ENCODE assay signal across 25 cellular contexts in the genomic region with DNA sequence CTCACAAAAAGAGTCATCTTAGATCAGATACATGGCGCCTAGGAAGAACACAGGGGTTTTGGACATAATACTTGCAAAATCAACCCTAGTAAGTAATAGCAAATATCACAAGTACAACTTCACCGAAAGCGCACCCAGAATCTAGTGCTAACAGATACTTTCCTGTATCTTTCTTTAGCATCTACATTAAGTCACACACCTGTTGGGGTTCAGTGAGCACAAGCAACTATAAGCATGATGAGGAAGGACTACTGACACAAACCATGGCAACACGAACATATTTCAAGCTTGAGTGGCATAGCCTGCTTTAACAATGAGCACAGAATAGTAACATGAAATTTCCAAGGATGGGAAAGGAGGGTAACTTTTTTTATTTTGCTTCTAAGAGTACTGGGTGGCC.
"Had no signal": no experiment of that assay in that cellular context is flagged by ENCODE, and none has a peak within 500 bp of the region (broad histone marks: within the 10 kb centered on the region; RNA-seq: fewer than 3 reads in every experiment).

No MANE protein-coding gene starts in this region.

- H3K4me3 Mint-ChIP-seq: endodermal cell; naive thymus-derived CD4-positive, alpha-beta T cell; nephron progenitor cell; stimulated activated effector memory CD8-positive, alpha-beta T cell treated with anti-CD3 and anti-CD28 coated beads, Interleukin-12 subunit alpha, Interleukin-12 subunit beta, amount 100 ng/mL, for 72 hours had no signal

- H3K4me1 Mint-ChIP-seq: stimulated activated effector memory CD8-positive, alpha-beta T cell treated with anti-CD3 and anti-CD28 coated beads, Interleukin-12 subunit alpha, Interleukin-12 subunit beta, amount 100 ng/mL, for 72 hours had no signal

- H3K9me3 Mint-ChIP-seq: stimulated activated effector memory CD8-positive, alpha-beta T cell treated with anti-CD3 and anti-CD28 coated beads, Interleukin-12 subunit alpha, Interleukin-12 subunit beta, amount 100 ng/mL, for 72 hours had no signal

- H3K27me3 Mint-ChIP-seq: naive thymus-derived CD4-positive, alpha-beta T cell had no signal

- DNase-seq: effector CD8-positive, alpha-beta T cell; endodermal cell; foreskin fibroblast; gastrocnemius medialis; head of caudate nucleus; kidney; mesenchymal stem cell; midbrain; naive thymus-derived CD4-positive, alpha-beta T cell; nephron progenitor cell; nucleus accumbens; sigmoid colon; stimulated activated CD4-positive, alpha-beta T cell treated with anti-CD3 and anti-CD28 coated beads, Interleukin-2, amount 100 ng/mL, for 24 hours; stimulated activated CD4-positive, alpha-beta T cell treated with anti-CD3 and anti-CD28 coated beads, Interleukin-4, amount 100 ng/mL, for 24 hours; stimulated activated naive CD4-positive, alpha-beta T cell treated with Interleukin-2 at 50 U/mL for 16 hours; stomach; thyroid gland; trophoblast cell had no signal

- H3K27ac ChIP-seq: epithelial cell of prostate, gastrocnemius medialis, prostate gland, right atrium auricular region, sigmoid colon, stomach, thyroid gland, vagina had no signal

- H3K9me3 ChIP-seq: gastrocnemius medialis, prostate gland, sigmoid colon, thyroid gland, vagina had no signal

- H3K4me3 ChIP-seq: gastrocnemius medialis, prostate gland, right atrium auricular region, sigmoid colon, stomach, thyroid gland, vagina had no signal

- H3K36me3 ChIP-seq: gastrocnemius medialis, prostate gland, right atrium auricular region, sigmoid colon, stomach, thyroid gland, vagina had no signal

- H3K36me3 Mint-ChIP-seq: stimulated activated effector memory CD8-positive, alpha-beta T cell treated with anti-CD3 and anti-CD28 coated beads, Interleukin-12 subunit alpha, Interleukin-12 subunit beta, amount 100 ng/mL, for 72 hours had no signal

- ATAC-seq: esophagus mucosa; gastrocnemius medialis; left lobe of liver; naive thymus-derived CD4-positive, alpha-beta T cell; stimulated activated effector memory CD8-positive, alpha-beta T cell treated with anti-CD3 and anti-CD28 coated beads, Interleukin-12 subunit alpha, Interleukin-12 subunit beta, amount 100 ng/mL, for 72 hours had no signal

- H3K27ac Mint-ChIP-seq: endodermal cell; naive thymus-derived CD4-positive, alpha-beta T cell; nephron progenitor cell; stimulated activated effector memory CD8-positive, alpha-beta T cell treated with anti-CD3 and anti-CD28 coated beads, Interleukin-12 subunit alpha, Interleukin-12 subunit beta, amount 100 ng/mL, for 72 hours had no signal

- H3K27me3 ChIP-seq: gastrocnemius medialis, right atrium auricular region, sigmoid colon, stomach, thyroid gland, vagina had no signal
